In the genomic region with DNA sequence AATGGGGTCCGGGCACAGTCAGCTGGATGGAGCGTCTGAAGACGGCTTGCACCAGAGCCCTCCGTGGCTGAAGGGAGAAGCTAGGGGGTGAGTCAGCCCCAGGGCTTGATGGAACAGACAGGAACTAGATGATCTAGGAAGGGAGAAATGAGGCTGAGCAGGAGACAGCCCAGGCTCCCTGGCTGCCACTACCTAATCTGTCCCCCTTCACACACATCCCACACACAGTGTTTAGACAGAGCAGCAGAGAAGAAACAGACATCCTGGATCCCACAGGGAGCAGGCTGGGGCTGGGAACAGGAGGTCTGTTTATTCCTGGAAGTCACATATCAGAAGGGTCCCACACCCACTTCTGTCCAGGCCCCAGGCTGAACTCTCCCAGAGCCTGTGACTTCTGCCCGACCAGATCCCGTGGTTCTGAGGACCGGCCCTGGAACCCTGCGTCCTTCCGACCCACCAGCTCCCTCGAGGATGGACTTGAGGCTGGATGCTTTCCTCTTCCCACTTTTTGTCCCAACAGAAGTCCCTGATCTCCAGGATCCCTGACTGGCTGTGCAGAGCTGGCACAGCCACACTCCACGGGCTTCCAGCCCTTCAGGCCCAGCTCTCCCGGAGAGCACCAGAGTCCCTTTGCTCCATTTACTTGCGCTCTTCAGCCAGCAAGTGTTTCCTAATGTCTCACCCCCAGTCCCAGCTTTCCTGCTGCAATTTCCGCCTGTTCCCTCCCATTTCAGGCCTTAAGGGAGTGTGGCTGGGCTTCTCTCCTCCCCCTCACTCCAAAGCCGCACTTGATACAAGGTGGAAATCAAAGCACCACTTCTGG, we compare ENCODE assay signal across 1 cellular context.
TF ChIP-seq lines count a peak whose summit lies in the region.

No MANE protein-coding gene starts in this region.

TF ChIP-seq in K562, 482 proteins besides CTCF, POLR2A, EP300 and RAD21:
- TF ChIP-seq FOXJ3 (CRISPR knock-in tag; IDR thresholded peaks at IDR 0.05) (no peak), ZNF445 (CRISPR knock-in tag; IDR thresholded peaks at IDR 0.05; ENCODE audit: low read depth) (no peak), ATF7 (IDR thresholded peaks at IDR 0.05) (no peak), ZNF384 (IDR thresholded peaks at IDR 0.05; ENCODE audit: low read depth, low read length) (no peak), SRSF7 (optimal IDR thresholded peaks at IDR 0.05; ENCODE audit: low read depth, low read length) (no peak), POU5F1 (IDR thresholded peaks at IDR 0.05; ENCODE audit: borderline replicate concordance, low read depth, low read length, partially characterized antibody) (no peak), ZNF197 (CRISPR knock-in tag; IDR thresholded peaks at IDR 0.05; ENCODE audit: low read depth) (no peak), HDAC1 (IDR thresholded peaks at IDR 0.05) (no peak), CCNT2 (IDR thresholded peaks at IDR 0.05; ENCODE audit: borderline replicate concordance, extremely low read depth, insufficient read length, low read depth, low read length) (no peak), RNF2 (IDR thresholded peaks at IDR 0.05) (no peak), ZNF740 (CRISPR knock-in tag; IDR thresholded peaks at IDR 0.05) (no peak), ZNF740 (tag; IDR thresholded peaks at IDR 0.05) (no peak)
- TF ChIP-seq, protein P1, sequence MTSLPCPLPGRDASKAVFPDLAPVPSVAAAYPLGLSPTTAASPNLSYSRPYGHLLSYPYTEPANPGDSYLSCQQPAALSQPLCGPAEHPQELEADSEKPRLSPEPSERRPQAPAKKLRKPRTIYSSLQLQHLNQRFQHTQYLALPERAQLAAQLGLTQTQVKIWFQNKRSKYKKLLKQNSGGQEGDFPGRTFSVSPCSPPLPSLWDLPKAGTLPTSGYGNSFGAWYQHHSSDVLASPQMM (CRISPR knock-in tag; IDR thresholded peaks at IDR 0.05) = no peak
- TF ChIP-seq, protein P2, sequence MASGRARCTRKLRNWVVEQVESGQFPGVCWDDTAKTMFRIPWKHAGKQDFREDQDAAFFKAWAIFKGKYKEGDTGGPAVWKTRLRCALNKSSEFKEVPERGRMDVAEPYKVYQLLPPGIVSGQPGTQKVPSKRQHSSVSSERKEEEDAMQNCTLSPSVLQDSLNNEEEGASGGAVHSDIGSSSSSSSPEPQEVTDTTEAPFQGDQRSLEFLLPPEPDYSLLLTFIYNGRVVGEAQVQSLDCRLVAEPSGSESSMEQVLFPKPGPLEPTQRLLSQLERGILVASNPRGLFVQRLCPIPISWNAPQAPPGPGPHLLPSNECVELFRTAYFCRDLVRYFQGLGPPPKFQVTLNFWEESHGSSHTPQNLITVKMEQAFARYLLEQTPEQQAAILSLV (tag; IDR thresholded peaks at IDR 0.05) = no peak
